ENCODE assay signal across 10 cellular contexts in genomic region chr18:44729631-44730101, GRCh38. TPM values are rescaled to one million over a fixed set of nuclear protein-coding genes. Genes with fewer than 3 reads are reported as not detected.
DNase-seq lines count a peak whose midpoint lies in the region; ATAC-seq, FAIRE-seq and TF ChIP-seq lines count a peak whose summit lies in the region.
"Had no signal": no experiment of that assay in that cellular context is flagged by ENCODE, and none has a peak within 500 bp of the region (broad histone marks: within the 10 kb centered on the region; RNA-seq: fewer than 3 reads in every experiment).

No MANE protein-coding gene starts in this region.

- H3K79me2 ChIP-seq in PC-3 (ENCODE audit: low read length) = no peaks in the 10 kb centered on the region

- H3K4me1 Mint-ChIP-seq in central memory CD8-positive, alpha-beta T cell = peaks cover 90% of the 10 kb centered on the region
- peaks cover 34% of the 10 kb centered on the region for H3K4me1 Mint-ChIP-seq in WTC11

- no peaks in the 10 kb centered on the region for H3K9me3 Mint-ChIP-seq in central memory CD8-positive, alpha-beta T cell
- no peaks in the 10 kb centered on the region for H3K9me3 Mint-ChIP-seq in WTC11

- no peaks in the 10 kb centered on the region for H4K20me1 ChIP-seq in PC-3 (ENCODE audit: low read length)

- H3K36me3 ChIP-seq in PC-3 (ENCODE audit: low read depth, low read length) (no peaks in the 10 kb centered on the region), BE2C (no peaks in the 10 kb centered on the region)
- H3K36me3 ChIP-seq: adrenal gland had no signal

- intact Hi-C loops in PC-3 (cut with micrococcal nuclease) = no loop called here

- no peak overlapping the region for H2AFZ ChIP-seq in PC-3 (ENCODE audit: low read length)

- H3K27ac Mint-ChIP-seq in central memory CD8-positive, alpha-beta T cell (ENCODE audit: low read depth) = peak overlapping the region; percentile 82
- H3K27ac Mint-ChIP-seq in WTC11 = no peak overlapping the region

- TF ChIP-seq POLR2A in GM12891 (IDR thresholded peaks at IDR 0.05; ENCODE audit: low read depth, low read length) = no peak

- H3K4me1 ChIP-seq in PC-3 (ENCODE audit: insufficient read depth, low read length) (peaks cover 41% of the 10 kb centered on the region), BE2C (peaks cover 13% of the 10 kb centered on the region)

- POLR2A ChIA-PET in WTC11 (lab: Charles Lee) (no interaction called here), PC-3 (lab: Charles Lee; ENCODE audit: unreplicated experiment) (no interaction called here), RWPE1 (lab: Yijun Ruan, JAX; ENCODE audit: low non-redundant PET) (no interaction called here)

- H3K9me2 ChIP-seq in PC-3 (replicated peaks; ENCODE audit: low read length) = no peaks in the 10 kb centered on the region

- H3K27me3 Mint-ChIP-seq in central memory CD8-positive, alpha-beta T cell = no peaks in the 10 kb centered on the region
- H3K27me3 Mint-ChIP-seq in WTC11 (ENCODE audit: low read depth) = no peaks in the 10 kb centered on the region

- H3K27ac ChIP-seq in PC-3 (ENCODE audit: low read length) (no peak overlapping the region), RWPE1 (no peak overlapping the region)
- H3K27ac ChIP-seq: adrenal gland had no signal

- TF ChIP-seq CTCF in WTC11 (IDR thresholded peaks at IDR 0.05) (no peak), PC-3 (conservative IDR thresholded peaks at IDR 0.05; ENCODE audit: low read depth, low read length) (no peak), RWPE1 (conservative IDR thresholded peaks at IDR 0.05; ENCODE audit: low read depth) (no peak), BE2C (IDR thresholded peaks at IDR 0.05; ENCODE audit: low read depth, low read length) (no peak)

- H3F3A ChIP-seq in PC-3 (ENCODE audit: low read length, unreplicated experiment) = no peaks in the 10 kb centered on the region

- no peaks in the 10 kb centered on the region for H3K36me3 Mint-ChIP-seq in central memory CD8-positive, alpha-beta T cell (ENCODE audit: insufficient read depth)
- no peaks in the 10 kb centered on the region for H3K36me3 Mint-ChIP-seq in WTC11

- CTCF ChIA-PET in WTC11 (lab: Charles Lee) = no interaction called here
- CTCF ChIA-PET in PC-3 (lab: Charles Lee) = no interaction called here
- CTCF ChIA-PET in RWPE1 (lab: Yijun Ruan, JAX) = no interaction called here

- H3K4me3 Mint-ChIP-seq in central memory CD8-positive, alpha-beta T cell = peak overlapping the region; percentile 16
- no peak overlapping the region for H3K4me3 Mint-ChIP-seq in WTC11

- DNase-seq in GM12891 (ENCODE audit: insufficient read length, low spot score) (no peak), NCI-H526 treated with DMSO at 0.1 percent for 48 hours (lab: John Stamatoyannopoulos, UW) (peak; percentile 52), WTC11 (ENCODE audit: low spot score) (no peak), PC-3 (no peak), RWPE1 (ENCODE audit: low spot score) (no peak), BE2C (no peak)
- peak in 1 of 2 donors; percentile 61 for DNase-seq in central memory CD8-positive, alpha-beta T cell (ENCODE audit: low spot score in 2 of 2)
- DNase-seq in stimulated activated CD8-positive, alpha-beta memory T cell treated with anti-CD3 and anti-CD28 coated beads, Interleukin-12 subunit alpha, Interleukin-12 subunit beta, amount 100 ng/mL, for 1 hour (ENCODE audit: low read depth) = peak; percentile 18
- DNase-seq: adrenal gland, NCI-H2029 had no signal

- H3K4me2 ChIP-seq in PC-3 (ENCODE audit: low read length) = no peak overlapping the region

- H3K4me3 ChIP-seq in PC-3 (ENCODE audit: low read length) = no peak overlapping the region
- no peak overlapping the region for H3K4me3 ChIP-seq in BE2C (ENCODE audit: low read depth, low read length)
- H3K4me3 ChIP-seq: adrenal gland had no signal

- no peaks in the 10 kb centered on the region for H3K9me3 ChIP-seq in PC-3 (ENCODE audit: low read length)
- H3K9me3 ChIP-seq in BE2C = no peaks in the 10 kb centered on the region
- H3K9me3 ChIP-seq: adrenal gland had no signal

- ATAC-seq in central memory CD8-positive, alpha-beta T cell (replicated peaks; ENCODE audit: extremely low read depth, poor library complexity, severe bottlenecking) = peak; percentile 73
- ATAC-seq in WTC11 (no peak), PC-3 (no peak)

- no peaks in the 10 kb centered on the region for H3K27me3 ChIP-seq in PC-3 (ENCODE audit: low read length)
- no peaks in the 10 kb centered on the region for H3K27me3 ChIP-seq in BE2C
- H3K27me3 ChIP-seq: adrenal gland had no signal

- no TSS peak for BruUV-seq in PC-3 (replicated peaks; lab: Mats Ljungman, UMichigan)

- no peak overlapping the region for H3K9ac ChIP-seq in PC-3 (ENCODE audit: low read length)

- FAIRE-seq in GM12891 (lab: Jason Lieb, UNC) = peak; percentile 66

TF ChIP-seq in GM12891, 5 proteins besides CTCF, POLR2A, EP300 and RAD21:
- no peak for TF ChIP-seq POLR2AphosphoS5 (IDR thresholded peaks at IDR 0.05; ENCODE audit: low read depth, low read length)
- TF ChIP-seq POU2F2 (IDR thresholded peaks at IDR 0.05; ENCODE audit: low read depth, low read length) = no peak
TF ChIP-seq in GM12891: peak in this region for 0.

TF ChIP-seq in WTC11, 78 proteins besides CTCF, POLR2A, EP300 and RAD21:
- TF ChIP-seq E2F1 (CRISPR knock-in tag; IDR thresholded peaks at IDR 0.05) (no peak), NFYB (CRISPR knock-in tag; conservative IDR thresholded peaks at IDR 0.05; ENCODE audit: low read depth) (no peak), OVOL2 (CRISPR knock-in tag; IDR thresholded peaks at IDR 0.05; ENCODE audit: borderline replicate concordance) (no peak), USF1 (CRISPR knock-in tag; IDR thresholded peaks at IDR 0.05) (no peak)
TF ChIP-seq in WTC11: peak in this region for 0.

RNA-seq across cellular contexts. Expression of gene SETBP1, which starts 49.0 kb away (rescaled TPM):
- 3.4 TPM for polyA plus RNA-seq in GM12891 (2012; ENCODE audit: low read depth, missing spikeins)
- total RNA-seq in WTC11 (2021) (5.9 to 9.6 TPM (median 6.3 TPM) in 3 replicates), PC-3 (2014; rRNA removed) (2.3 and 3.5 TPM in 2 replicates)
- 6.5 TPM for polyA plus RNA-seq in BE2C (2012; ENCODE audit: insufficient read depth, insufficient read length, low read depth)

Comparison
In these comparisons a context has a peak if more than half of its experiments do, and no peak if none do; other contexts are left out.
1. DNase-seq: peak in NCI-H526 treated with DMSO at 0.1 percent for 48 hours (single experiment) and stimulated activated CD8-positive, alpha-beta memory T cell treated with anti-CD3 and anti-CD28 coated beads, Interleukin-12 subunit alpha, Interleukin-12 subunit beta, amount 100 ng/mL, for 1 hour (single experiment); none in GM12891 (single experiment), WTC11 (single experiment), PC-3 (single experiment), RWPE1 (single experiment) and BE2C (single experiment).